25 cellular contexts compared by ENCODE assay signal in genomic region chr10:97923476-97923875, GRCh38.
DNase-seq lines count a peak whose midpoint lies in the region; ATAC-seq, FAIRE-seq and TF ChIP-seq lines count a peak whose summit lies in the region.
"Had no signal": no experiment of that assay in that cellular context is flagged by ENCODE, and none has a peak within 500 bp of the region (broad histone marks: within the 10 kb centered on the region; RNA-seq: fewer than 3 reads in every experiment).

No MANE protein-coding gene starts in this region.

- no peaks in the 10 kb centered on the region for H4K20me1 ChIP-seq in H1 (replicated peaks in 1 of 2; ENCODE audit: control insufficient read depth in 1 of 2, insufficient read depth in 2 of 2, low read length in 2 of 2)
- H4K20me1 ChIP-seq: BLaER1 treated with 17β-estradiol and CSF1 and Interleukin-3, amounts not matched to agents 10 nM and 100 nM had no signal

- peaks cover 5% of the 10 kb centered on the region; the same call in 1 of the 2 replicates for H3K23me2 ChIP-seq in H1 (ENCODE audit: low read depth, low read length)

- POLR2A ChIA-PET in H1 (lab: Charles Lee; ENCODE audit: partially characterized antibody): interaction anchor here (1.2 kb wide), 1 partner anchor 13 kb away, joined by 3 read pairs; no protein-coding TSS in a partner anchor

- H3K4me3 ChIP-seq in bronchial epithelial cell (ENCODE audit: low read depth, low read length) (no peak overlapping the region), H1 (ENCODE audit: extremely low read depth in 1 of 4, insufficient read depth in 2 of 4, low read depth in 3 of 4, low read length in 4 of 4) (no peak overlapping the region), upper lobe of right lung (no peak overlapping the region)
- H3K4me3 ChIP-seq: BLaER1 treated with 17β-estradiol and CSF1 and Interleukin-3, amounts not matched to agents 10 nM and 100 nM; GM12878 had no signal

- FAIRE-seq in bronchial epithelial cell (lab: Jason Lieb, UNC) (peak; percentile 66), H1 (lab: Jason Lieb, UNC) (no peak)
- FAIRE-seq: A204.1, D721Med, GM12878, GM12892, GM18507 had no signal

- H3K56ac ChIP-seq in H1 (replicated peaks; ENCODE audit: insufficient read length, low read depth, low read length): no peak overlapping the region

- H3K18ac ChIP-seq in H1 (ENCODE audit: extremely low read depth, low read length): no peak overlapping the region

- H3K27me3 ChIP-seq in bronchial epithelial cell (ENCODE audit: control insufficient read depth, insufficient read depth, low read length) (peaks cover 3% of the 10 kb centered on the region), H1 (replicated peaks in 1 of 4; ENCODE audit: control insufficient read depth in 3 of 4, extremely low read depth in 1 of 4, insufficient read depth in 3 of 4, low read length in 3 of 4) (no peaks in the 10 kb centered on the region), upper lobe of right lung (peaks cover 13% of the 10 kb centered on the region)
- H3K27me3 ChIP-seq: BLaER1 treated with 17β-estradiol and CSF1 and Interleukin-3, amounts not matched to agents 10 nM and 100 nM had no signal

- no peak overlapping the region for H2BK12ac ChIP-seq in H1 (ENCODE audit: low read depth, low read length)

- H2BK15ac ChIP-seq in H1 (ENCODE audit: low read length): no peak overlapping the region

- no peak overlapping the region for H3K14ac ChIP-seq in H1 (ENCODE audit: insufficient read length)

- H4K5ac ChIP-seq in H1 (ENCODE audit: insufficient read length, low read depth, low read length): no peak overlapping the region

- no peak overlapping the region for H2BK5ac ChIP-seq in H1 (ENCODE audit: low read depth, low read length)

- 92% methylated on average over 5 of the region's 5 CpGs; no CpG with 5 or more reads in 1 of the 2 experiments for WGBS in H1 (ENCODE audit: extremely low coverage in 1 of 2, insufficient coverage in 1 of 2, insufficient read length in 1 of 2, insufficient replicate concordance in 2 of 2, low coverage in 1 of 2, low lambda C conversion rate in 2 of 2, missing lambda C conversion rate in 1 of 2), 2 experiments

- H3K9me3 ChIP-seq in H1 (ENCODE audit: insufficient read depth in 2 of 2, low read depth in 1 of 2, low read length in 1 of 2) (no peaks in the 10 kb centered on the region), upper lobe of right lung (no peaks in the 10 kb centered on the region)
- H3K9me3 ChIP-seq: BLaER1 treated with 17β-estradiol and CSF1 and Interleukin-3, amounts not matched to agents 10 nM and 100 nM; Caco-2 had no signal

- intact Hi-C loops in posterior vena cava (cut with DNase I) (loop anchor here in 1 of 2 donors (5.0 kb wide), 1 partner anchor 114 kb away; no protein-coding TSS in a partner anchor), upper lobe of right lung (cut with DNase I) (no loop called here), sciatic nerve (cut with DNase I) (no loop called here)

- H2BK120ac ChIP-seq in H1 (replicated peaks; ENCODE audit: low read depth, low read length): no peak overlapping the region

- TF ChIP-seq POLR2A in H1 (IDR thresholded peaks at IDR 0.05; ENCODE audit: control extremely low read depth in 1 of 2, low read depth in 2 of 2, low read length in 2 of 2): no peak

- TF ChIP-seq EP300 in H1 (IDR thresholded peaks at IDR 0.05; ENCODE audit: borderline replicate concordance in 1 of 2, low read depth in 2 of 2, low read length in 2 of 2): no peak

- no peak overlapping the region for H3K4ac ChIP-seq in H1 (replicated peaks; ENCODE audit: insufficient read length, low read depth, low read length)

- peak overlapping the region; percentile 7; the same call in 1 of the 2 replicates for H4K8ac ChIP-seq in H1 (ENCODE audit: extremely low read depth, insufficient read depth, low read length)

- no peak overlapping the region for H2AK5ac ChIP-seq in H1 (ENCODE audit: low read depth, low read length)

- ATAC-seq in upper lobe of right lung (no peak), HG03521 (IDR thresholded peaks at IDR 0.05; ENCODE audit: unreplicated experiment) (no peak), sciatic nerve (no peak)
- ATAC-seq: CD8-positive, alpha-beta T cell; GM12878 had no signal

- TF ChIP-seq CTCF in bronchial epithelial cell (IDR thresholded peaks at IDR 0.05; ENCODE audit: insufficient read depth, low read length, severe bottlenecking): no peak
- no peak for TF ChIP-seq CTCF in H1 (IDR thresholded peaks at IDR 0.05; ENCODE audit: control extremely low read depth in 1 of 3, insufficient read depth in 1 of 3, low read depth in 1 of 3, low read length in 3 of 3)
- no peak for TF ChIP-seq CTCF in upper lobe of right lung (IDR thresholded peaks at IDR 0.05)

- H3K9ac ChIP-seq in H1 (replicated peaks in 1 of 4; ENCODE audit: extremely low read depth in 1 of 4, low read depth in 3 of 4, low read length in 3 of 4): no peak overlapping the region
- H3K9ac ChIP-seq: BLaER1 treated with 17β-estradiol and CSF1 and Interleukin-3, amounts not matched to agents 10 nM and 100 nM had no signal

- DNase-seq in bronchial epithelial cell (ENCODE audit: low read depth) (no peak), H1 (ENCODE audit: low read depth in 1 of 2, low spot score in 2 of 2) (no peak), posterior vena cava (ENCODE audit: low spot score) (peak; percentile 22), upper lobe of right lung (peak; percentile 18), AML-193 (lab: John Stamatoyannopoulos, UW) (no peak), NCI-H2107 (lab: John Stamatoyannopoulos, UW) (no peak), sciatic nerve (ENCODE audit: low spot score) (no peak)
- DNase-seq: 8988T; ACHN; Caco-2; Calu3; CD4-positive, alpha-beta T cell; CD8-positive, alpha-beta T cell; DMS79; DND-41; EL; GDM1 had no signal

- no peak overlapping the region for H3K23ac ChIP-seq in H1 (ENCODE audit: insufficient read length)

- no peak overlapping the region for H2AFZ ChIP-seq in H1 (ENCODE audit: low read length)

- no peak overlapping the region for H4K91ac ChIP-seq in H1 (replicated peaks; ENCODE audit: insufficient read length, low read length)

- TF ChIP-seq RAD21 in H1 (IDR thresholded peaks at IDR 0.05 in 1 of 2, conservative IDR thresholded peaks at IDR 0.05 in 1 of 2; ENCODE audit: low read depth in 2 of 2, low read length in 2 of 2): no peak

- no peaks in the 10 kb centered on the region for H3K79me2 ChIP-seq in H1 (ENCODE audit: control insufficient read depth in 1 of 2, insufficient read depth in 2 of 2, low read length in 2 of 2)

- no peak overlapping the region for H3K4me2 ChIP-seq in H1 (ENCODE audit: insufficient read depth in 1 of 2, low read depth in 2 of 2, low read length in 2 of 2)
- H3K4me2 ChIP-seq: BLaER1 treated with 17β-estradiol and CSF1 and Interleukin-3, amounts not matched to agents 10 nM and 100 nM had no signal

- H3K27ac ChIP-seq in H1 (ENCODE audit: low read depth, low read length) (no peak overlapping the region), upper lobe of right lung (no peak overlapping the region)
- H3K27ac ChIP-seq: BLaER1 treated with 17β-estradiol and CSF1 and Interleukin-3, amounts not matched to agents 10 nM and 100 nM; C4-2B had no signal

- no peak overlapping the region for H2BK20ac ChIP-seq in H1 (ENCODE audit: low read length)

- H3K36me3 ChIP-seq in bronchial epithelial cell (ENCODE audit: control insufficient read depth, insufficient read depth, low read length) (no peaks in the 10 kb centered on the region), H1 (ENCODE audit: control insufficient read depth in 2 of 4, insufficient read depth in 4 of 4, low read length in 3 of 4) (no peaks in the 10 kb centered on the region), upper lobe of right lung (no peaks in the 10 kb centered on the region)
- H3K36me3 ChIP-seq: BLaER1 treated with 17β-estradiol and CSF1 and Interleukin-3, amounts not matched to agents 10 nM and 100 nM had no signal

- no peaks in the 10 kb centered on the region for H3K79me1 ChIP-seq in H1 (ENCODE audit: low read depth, low read length)

- CTCF ChIA-PET in H1 (lab: Charles Lee; ENCODE audit: partially characterized antibody): interaction anchor here (0.7 to 10.6 kb wide), 6 partner anchors 9 to 141 kb away, joined by 3 to 246 read pairs (median 5); no protein-coding TSS in a partner anchor

- H3K4me1 ChIP-seq in H1 (replicated peaks in 1 of 4; ENCODE audit: control insufficient read depth in 3 of 4, insufficient read depth in 4 of 4, low read length in 3 of 4) (no peaks in the 10 kb centered on the region; a peak in 1 of 7 replicates), upper lobe of right lung (no peaks in the 10 kb centered on the region)
- H3K4me1 ChIP-seq: Caco-2 had no signal

TF ChIP-seq in H1, 55 proteins besides CTCF, POLR2A, EP300 and RAD21:
- no peak for TF ChIP-seq RNF2 (IDR thresholded peaks at IDR 0.05; ENCODE audit: borderline replicate concordance, low read depth, low read length, missing control alignments, poor library complexity, severe bottlenecking)

Comparison
In these comparisons a context has a peak if more than half of its experiments do, and no peak if none do; other contexts are left out.
1. DNase-seq: peak in posterior vena cava (single experiment) and upper lobe of right lung (single experiment); none in bronchial epithelial cell (single experiment), H1 (0 of 2), AML-193 (0 of 2), NCI-H2107 (single experiment) and sciatic nerve (single experiment).